ENCODE assay signal across 20 cellular contexts in the genomic region with DNA sequence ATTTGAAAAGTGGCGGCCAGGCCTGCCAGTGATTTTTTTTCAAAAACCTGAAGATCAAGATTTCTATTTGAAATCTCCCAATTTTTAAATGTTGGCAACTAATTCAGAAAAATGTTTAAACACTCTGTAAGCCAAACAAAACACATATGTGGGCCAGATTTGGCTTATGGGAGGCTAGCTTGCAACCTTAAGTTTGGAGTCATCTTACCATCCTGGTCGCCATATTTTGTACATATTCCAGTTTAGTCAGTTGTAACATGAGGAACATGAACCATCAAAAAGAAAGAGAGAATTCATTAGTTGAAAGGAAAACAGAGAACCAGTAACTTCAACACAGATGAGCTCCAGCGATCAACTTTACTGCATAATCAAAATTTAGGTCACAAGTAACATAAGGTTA.
"Had no signal": no experiment of that assay in that cellular context is flagged by ENCODE, and none has a peak within 500 bp of the region (broad histone marks: within the 10 kb centered on the region; RNA-seq: fewer than 3 reads in every experiment).

No MANE protein-coding gene starts in this region.

- H3K4me3 ChIP-seq: dorsolateral prefrontal cortex, lower lobe of right lung, ovary, psoas muscle, skin epidermis, spleen, testis, tibial artery had no signal

- FAIRE-seq: keratinocyte had no signal

- DNase-seq: cerebellar nuclear complex; dorsolateral prefrontal cortex; effector CD4-positive, alpha-beta T cell; foreskin melanocyte; head of caudate nucleus; left ventricle myocardium superior; lower lobe of right lung; naive thymus-derived CD8-positive, alpha-beta T cell; occipital lobe; ovary; psoas muscle; right cardiac atrium; spleen; stimulated activated CD4-positive, alpha-beta T cell treated with anti-CD3 and anti-CD28 coated beads, Interleukin-4, amount 100 ng/mL, for 4 hours; stimulated activated naive CD8-positive, alpha-beta T cell treated with anti-CD3 and anti-CD28 coated beads, Interleukin-15, Interleukin-2, amounts not matched to agents 100 U/mL and 50 U/mL, for 24 hours; substantia nigra; testis; tibial artery had no signal
